Comparison of ENCODE assay signal across 9 cellular contexts in the genomic region with DNA sequence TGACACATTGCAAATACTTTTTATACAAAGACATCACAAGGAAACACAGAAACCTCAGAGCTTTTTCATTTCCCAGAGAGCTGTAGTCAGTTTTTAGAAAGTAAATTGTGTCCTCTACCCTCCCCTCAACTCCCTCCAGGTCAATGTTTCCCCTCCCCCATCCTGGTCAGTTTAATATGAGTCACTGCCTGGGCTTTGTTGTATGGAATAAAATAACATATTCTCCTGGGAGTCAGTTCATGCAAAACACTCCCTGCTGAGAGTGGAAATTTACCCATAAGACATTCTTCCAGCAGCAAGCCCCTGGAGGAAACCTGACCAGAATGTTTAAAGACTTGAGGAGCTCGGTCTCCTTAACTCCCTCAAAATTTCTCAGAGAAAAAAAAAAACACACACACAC.
DNase-seq lines count a peak whose midpoint lies in the region; ATAC-seq and TF ChIP-seq lines count a peak whose summit lies in the region.
"Had no signal": no experiment of that assay in that cellular context is flagged by ENCODE, and none has a peak within 500 bp of the region (broad histone marks: within the 10 kb centered on the region; RNA-seq: fewer than 3 reads in every experiment).

No MANE protein-coding gene starts in this region.

- no peaks in the 10 kb centered on the region for H3K36me3 ChIP-seq in HEK293 (ENCODE audit: control insufficient read depth in 2 of 2, insufficient read depth in 1 of 2, low read length in 2 of 2)
- no peaks in the 10 kb centered on the region for H3K36me3 ChIP-seq in adipocyte (ENCODE audit: control insufficient read depth, insufficient read depth, low read length, severe bottlenecking)

- H3K9me3 ChIP-seq in HEK293 (ENCODE audit: control insufficient read depth, insufficient read depth, low read depth, low read length) (no peaks in the 10 kb centered on the region), adipocyte (ENCODE audit: control insufficient read depth, low read length) (no peaks in the 10 kb centered on the region)
- H3K9me3 ChIP-seq: psoas muscle had no signal

- no peaks in the 10 kb centered on the region for H3K9me3 Mint-ChIP-seq in progenitor cell of endocrine pancreas (ENCODE audit: low read depth)

- H3K4me3 ChIP-seq in HEK293 (ENCODE audit: low read depth, low read length), result no peak overlapping the region
- peak overlapping the region; percentile 14 for H3K4me3 ChIP-seq in adipocyte (ENCODE audit: low read length)
- H3K4me3 ChIP-seq: psoas muscle had no signal

- H3K4me3 Mint-ChIP-seq in progenitor cell of endocrine pancreas (ENCODE audit: low read depth), result no peak overlapping the region

- ATAC-seq in left ventricle myocardium superior, result peak; percentile 33
- ATAC-seq in GM19397 (IDR thresholded peaks at IDR 0.05; ENCODE audit: unreplicated experiment), result no peak
- no peak for ATAC-seq in GM19035 (IDR thresholded peaks at IDR 0.05; ENCODE audit: unreplicated experiment)
- ATAC-seq: psoas muscle had no signal

- peak overlapping the region; percentile 65 for H3K27ac ChIP-seq in HEK293 (ENCODE audit: extremely low read depth, low read depth, low read length)
- H3K27ac ChIP-seq: psoas muscle had no signal

- H3K27me3 ChIP-seq in adipocyte (replicated peaks; ENCODE audit: control insufficient read depth, insufficient read depth, low read length), result no peaks in the 10 kb centered on the region

- intact Hi-C loops in left ventricle myocardium superior (cut with micrococcal nuclease), result no loop called here

- H3K36me3 Mint-ChIP-seq in progenitor cell of endocrine pancreas (ENCODE audit: insufficient read depth), result no peaks in the 10 kb centered on the region

- no peak overlapping the region for H3K9ac ChIP-seq in adipocyte (ENCODE audit: low read length)

- no peak for TF ChIP-seq CTCF in HEK293 (tag by site-specific recombination; IDR thresholded peaks at IDR 0.05)
- TF ChIP-seq CTCF in progenitor cell of endocrine pancreas (IDR thresholded peaks at IDR 0.05; ENCODE audit: unreplicated experiment), result no peak

- DNase-seq in adipocyte (ENCODE audit: low read depth) (peak; percentile 91), left ventricle myocardium superior (no peak), stromal cell of bone marrow (ENCODE audit: low read depth) (peak; percentile 81), progenitor cell of endocrine pancreas (ENCODE audit: low spot score, unreplicated experiment) (no peak)
- DNase-seq: NCI-H1417, psoas muscle had no signal

- H3K27me3 Mint-ChIP-seq in progenitor cell of endocrine pancreas, result peaks cover 3% of the 10 kb centered on the region

- H3K4me1 ChIP-seq in HEK293 (ENCODE audit: control insufficient read depth, insufficient read depth, low read length) (peaks cover 7% of the 10 kb centered on the region), adipocyte (ENCODE audit: control insufficient read depth, insufficient read depth, low read length) (peaks cover 68% of the 10 kb centered on the region)
- H3K4me1 ChIP-seq: psoas muscle had no signal

- CTCF ChIA-PET in HEK293 (lab: Yijun Ruan, JAX), result interaction anchor here (0.8 kb wide), 1 partner anchor 878 kb away, joined by 6 read pairs; no protein-coding TSS in a partner anchor

- H3K27ac Mint-ChIP-seq in progenitor cell of endocrine pancreas, result no peak overlapping the region

- peaks cover 6% of the 10 kb centered on the region for H3K4me1 Mint-ChIP-seq in progenitor cell of endocrine pancreas (ENCODE audit: low read depth)

- POLR2A ChIA-PET in HEK293 (lab: Yijun Ruan, JAX), result no interaction called here

TF ChIP-seq in HEK293, 187 proteins besides CTCF, POLR2A, EP300 and RAD21:
- TF ChIP-seq, protein P1, sequence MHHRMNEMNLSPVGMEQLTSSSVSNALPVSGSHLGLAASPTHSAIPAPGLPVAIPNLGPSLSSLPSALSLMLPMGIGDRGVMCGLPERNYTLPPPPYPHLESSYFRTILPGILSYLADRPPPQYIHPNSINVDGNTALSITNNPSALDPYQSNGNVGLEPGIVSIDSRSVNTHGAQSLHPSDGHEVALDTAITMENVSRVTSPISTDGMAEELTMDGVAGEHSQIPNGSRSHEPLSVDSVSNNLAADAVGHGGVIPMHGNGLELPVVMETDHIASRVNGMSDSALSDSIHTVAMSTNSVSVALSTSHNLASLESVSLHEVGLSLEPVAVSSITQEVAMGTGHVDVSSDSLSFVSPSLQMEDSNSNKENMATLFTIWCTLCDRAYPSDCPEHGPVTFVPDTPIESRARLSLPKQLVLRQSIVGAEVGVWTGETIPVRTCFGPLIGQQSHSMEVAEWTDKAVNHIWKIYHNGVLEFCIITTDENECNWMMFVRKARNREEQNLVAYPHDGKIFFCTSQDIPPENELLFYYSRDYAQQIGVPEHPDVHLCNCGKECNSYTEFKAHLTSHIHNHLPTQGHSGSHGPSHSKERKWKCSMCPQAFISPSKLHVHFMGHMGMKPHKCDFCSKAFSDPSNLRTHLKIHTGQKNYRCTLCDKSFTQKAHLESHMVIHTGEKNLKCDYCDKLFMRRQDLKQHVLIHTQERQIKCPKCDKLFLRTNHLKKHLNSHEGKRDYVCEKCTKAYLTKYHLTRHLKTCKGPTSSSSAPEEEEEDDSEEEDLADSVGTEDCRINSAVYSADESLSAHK (tag by site-specific recombination; IDR thresholded peaks at IDR 0.05), result no peak
- TF ChIP-seq SETDB1 (IDR thresholded peaks at IDR 0.05; ENCODE audit: insufficient read length, low read length) (peak; percentile 10), ZNF621 (tag by site-specific recombination; IDR thresholded peaks at IDR 0.05) (no peak), ZNF670 (tag by site-specific recombination; IDR thresholded peaks at IDR 0.05; ENCODE audit: low read depth) (no peak), ZNF473 (tag by site-specific recombination; IDR thresholded peaks at IDR 0.05) (no peak)
- TF ChIP-seq, protein P2, sequence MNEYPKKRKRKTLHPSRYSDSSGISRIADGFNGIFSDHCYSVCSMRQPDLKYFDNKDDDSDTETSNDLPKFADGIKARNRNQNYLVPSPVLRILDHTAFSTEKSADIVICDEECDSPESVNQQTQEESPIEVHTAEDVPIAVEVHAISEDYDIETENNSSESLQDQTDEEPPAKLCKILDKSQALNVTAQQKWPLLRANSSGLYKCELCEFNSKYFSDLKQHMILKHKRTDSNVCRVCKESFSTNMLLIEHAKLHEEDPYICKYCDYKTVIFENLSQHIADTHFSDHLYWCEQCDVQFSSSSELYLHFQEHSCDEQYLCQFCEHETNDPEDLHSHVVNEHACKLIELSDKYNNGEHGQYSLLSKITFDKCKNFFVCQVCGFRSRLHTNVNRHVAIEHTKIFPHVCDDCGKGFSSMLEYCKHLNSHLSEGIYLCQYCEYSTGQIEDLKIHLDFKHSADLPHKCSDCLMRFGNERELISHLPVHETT (tag by site-specific recombination; IDR thresholded peaks at IDR 0.05), result no peak

Comparison
In these comparisons a context has a peak if more than half of its experiments do, and no peak if none do; other contexts are left out.
1. DNase-seq: peak in adipocyte (single experiment) and stromal cell of bone marrow (single experiment); none in left ventricle myocardium superior (single experiment) and progenitor cell of endocrine pancreas (single experiment).